1 cellular context compared by ENCODE assay signal in genomic region chr19:46788968-46789338, GRCh38.
TF ChIP-seq lines count a peak whose summit lies in the region.

No MANE protein-coding gene starts in this region.

TF ChIP-seq in H1, 55 proteins besides CTCF, POLR2A, EP300 and RAD21:
- TF ChIP-seq RXRA (IDR thresholded peaks at IDR 0.05; ENCODE audit: insufficient read depth, low read depth, low read length) (no peak), SAP30 (IDR thresholded peaks at IDR 0.05; ENCODE audit: insufficient read depth, insufficient replicate concordance, low read length) (no peak), E2F6 (IDR thresholded peaks at IDR 0.05) (peak; percentile 40; the same call in 1 of the 2 replicates), CBX5 (IDR thresholded peaks at IDR 0.05; ENCODE audit: low read depth, low read length) (no peak), KDM1A (IDR thresholded peaks at IDR 0.05; ENCODE audit: borderline replicate concordance, low read length) (no peak), USF2 (IDR thresholded peaks at IDR 0.05; ENCODE audit: low read length) (no peak), GABPA (IDR thresholded peaks at IDR 0.05; ENCODE audit: borderline replicate concordance, insufficient read depth, low read length) (no peak)
